4 cellular contexts compared by ENCODE assay signal in the genomic region with DNA sequence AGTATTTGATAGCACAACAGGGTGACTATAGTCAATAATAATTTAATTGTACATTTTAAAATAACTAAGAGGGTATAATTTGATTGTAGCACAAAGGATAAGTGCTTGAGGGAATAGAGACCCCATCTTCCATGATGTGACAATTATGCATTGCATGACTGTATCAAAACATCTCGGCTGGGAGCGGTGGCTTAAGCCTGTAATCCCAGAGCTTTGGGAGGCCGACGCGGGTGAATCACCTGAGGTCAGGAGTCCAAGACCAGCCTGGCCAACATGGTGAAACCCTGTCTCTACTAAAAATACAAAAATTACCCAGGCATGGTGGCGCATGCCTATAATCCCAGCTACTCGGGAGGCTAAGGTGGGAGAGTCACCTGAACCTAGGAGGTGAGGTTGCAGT. TPM values are rescaled to one million over a fixed set of nuclear protein-coding genes. Genes with fewer than 3 reads are reported as not detected.
"Had no signal": no experiment of that assay in that cellular context is flagged by ENCODE, and none has a peak within 500 bp of the region (broad histone marks: within the 10 kb centered on the region; RNA-seq: fewer than 3 reads in every experiment).

No MANE protein-coding gene starts in this region.

RNA-seq across cellular contexts. Expression of a gene that starts 38.3 kb away (rescaled TPM):
- total RNA-seq: GM23248 had no signal

RNA-seq across cellular contexts. Expression of a gene that starts 44.5 kb away (rescaled TPM):
- total RNA-seq: GM23248, HT-29, IMR-90, K562 had no signal
